Comparison of ENCODE assay signal across 20 cellular contexts in the genomic region with DNA sequence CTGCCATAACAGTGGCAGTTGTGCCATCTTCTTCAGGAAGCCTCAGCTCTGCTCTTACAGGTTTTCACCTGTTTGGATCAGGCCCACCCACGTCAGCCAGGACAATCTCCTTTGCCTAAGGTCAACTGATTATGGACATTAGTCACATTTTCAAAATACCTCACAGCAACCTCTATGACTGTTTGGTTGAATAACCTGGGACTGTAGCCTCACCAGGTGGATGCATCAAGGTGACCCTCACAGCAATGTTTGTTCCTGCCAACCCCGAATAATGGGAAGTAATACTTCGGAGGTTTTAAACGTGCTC. TPM values are rescaled to one million over a fixed set of nuclear protein-coding genes. Genes with fewer than 3 reads are reported as not detected.
DNase-seq lines count a peak whose midpoint lies in the region; ATAC-seq, FAIRE-seq and TF ChIP-seq lines count a peak whose summit lies in the region.
"Had no signal": no experiment of that assay in that cellular context is flagged by ENCODE, and none has a peak within 500 bp of the region (broad histone marks: within the 10 kb centered on the region; RNA-seq: fewer than 3 reads in every experiment).

No MANE protein-coding gene starts in this region.

- H3K36me3 ChIP-seq in colonic mucosa, result no peaks in the 10 kb centered on the region
- H3K36me3 ChIP-seq in mucosa of rectum (ENCODE audit: control insufficient read depth in 2 of 2, insufficient read depth in 2 of 2, low read length in 2 of 2), result no peaks in the 10 kb centered on the region
- H3K36me3 ChIP-seq: HAP-1 had no signal

- H3K27ac Mint-ChIP-seq in nephron progenitor cell, result no peak overlapping the region
- H3K27ac Mint-ChIP-seq: CD4-positive, alpha-beta memory T cell; GM23338; HFFc6 had no signal

- no peak overlapping the region for H3K4me3 Mint-ChIP-seq in nephron progenitor cell
- H3K4me3 Mint-ChIP-seq: CD4-positive, alpha-beta memory T cell; GM23338; HFFc6 had no signal

- FAIRE-seq in GM12892 (lab: Jason Lieb, UNC), result peak; percentile 46
- FAIRE-seq: G401.6, GM19239, H54 had no signal

- H3K4me3 ChIP-seq in colonic mucosa (no peak overlapping the region), mucosa of rectum (ENCODE audit: low read length in 2 of 2) (peak overlapping the region in 1 of 2 donors; percentile 26)
- H3K4me3 ChIP-seq: GM23338, HAP-1 had no signal

- no peaks in the 10 kb centered on the region for H3K36me3 Mint-ChIP-seq in nephron progenitor cell (ENCODE audit: low read depth)
- H3K36me3 Mint-ChIP-seq: CD4-positive, alpha-beta memory T cell had no signal

- H3K9ac ChIP-seq in colonic mucosa (ENCODE audit: low read depth in 2 of 2, low read length in 2 of 2), result no peak overlapping the region
- peak overlapping the region in 1 of 2 donors; percentile 57 for H3K9ac ChIP-seq in mucosa of rectum (ENCODE audit: low read depth in 1 of 2, low read length in 2 of 2)

- DNase-seq in GM12892 (ENCODE audit: insufficient read length) (no peak), colonic mucosa (no peak), nephron progenitor cell (no peak), nucleus accumbens (lab: John Stamatoyannopoulos, UW) (no peak)
- DNase-seq: C1 segment of cervical spinal cord; Calu3; CD4-positive, alpha-beta memory T cell; COR-L47; DMS53; HFFc6 had no signal

- no peak for TF ChIP-seq POLR2A in GM12892 (IDR thresholded peaks at IDR 0.05; ENCODE audit: low read depth, low read length)

- H3K27me3 ChIP-seq in colonic mucosa, result no peaks in the 10 kb centered on the region
- H3K27me3 ChIP-seq in mucosa of rectum (ENCODE audit: control insufficient read depth in 2 of 2, insufficient read depth in 2 of 2, low read length in 2 of 2), result no peaks in the 10 kb centered on the region

- peak overlapping the region; percentile 61 for H3K27ac ChIP-seq in 22Rv1
- peak overlapping the region; percentile 79 for H3K27ac ChIP-seq in colonic mucosa
- peak overlapping the region; percentile 90 to 91 for H3K27ac ChIP-seq in mucosa of rectum (ENCODE audit: low read depth in 2 of 2, low read length in 2 of 2)

- no peaks in the 10 kb centered on the region for H3K4me1 ChIP-seq in colonic mucosa
- peaks cover 28 to 37% of the 10 kb centered on the region in 2 donors for H3K4me1 ChIP-seq in mucosa of rectum (ENCODE audit: control insufficient read depth in 2 of 2, insufficient read depth in 2 of 2, low read length in 2 of 2)
- H3K4me1 ChIP-seq: HAP-1 had no signal

- peaks cover 5% of the 10 kb centered on the region for H3K27me3 Mint-ChIP-seq in nephron progenitor cell (ENCODE audit: low read depth, poor library complexity)
- H3K27me3 Mint-ChIP-seq: CD4-positive, alpha-beta memory T cell had no signal

- H3K9me3 ChIP-seq in colonic mucosa (no peaks in the 10 kb centered on the region), mucosa of rectum (ENCODE audit: control insufficient read depth in 2 of 2, low read length in 2 of 2) (no peaks in the 10 kb centered on the region)
- H3K9me3 ChIP-seq: HAP-1 had no signal

- H3K4me1 Mint-ChIP-seq in nephron progenitor cell, result peaks cover 6% of the 10 kb centered on the region
- H3K4me1 Mint-ChIP-seq: CD4-positive, alpha-beta memory T cell; GM23338 had no signal

- no peak for ATAC-seq in GM19328 (IDR thresholded peaks at IDR 0.05; ENCODE audit: unreplicated experiment)
- no peak for ATAC-seq in HG03439 (IDR thresholded peaks at IDR 0.05; ENCODE audit: unreplicated experiment)
- ATAC-seq: GM23338 had no signal

- intact Hi-C loops in colonic mucosa (cut with DNase I), result no loop called here

- H3K9me3 Mint-ChIP-seq in nephron progenitor cell, result no peaks in the 10 kb centered on the region
- H3K9me3 Mint-ChIP-seq: GM23338, HFFc6 had no signal

- TF ChIP-seq CTCF in 22Rv1 (IDR thresholded peaks at IDR 0.05), result no peak
- TF ChIP-seq CTCF in colonic mucosa (IDR thresholded peaks at IDR 0.05), result no peak
- no peak for TF ChIP-seq CTCF in nephron progenitor cell (IDR thresholded peaks at IDR 0.05)

RNA-seq across cellular contexts. Expression of a gene that starts 17.2 kb away (rescaled TPM):
- not detected for polyA plus RNA-seq in GM12892 (2012; ENCODE audit: missing spikeins)
- total RNA-seq in colonic mucosa, result 1 to 10 TPM in 1 of 2 donors, under 1 TPM in 1; 0.64 to 1.4 TPM
- total RNA-seq: CD4-positive, alpha-beta memory T cell; HFFc6 had no signal
- polyA plus RNA-seq: BJ; CD4-positive, alpha-beta memory T cell had no signal
